8 cellular contexts compared by ENCODE assay signal in genomic region chr6:136550045-136550329, GRCh38. TPM values are rescaled to one million over a fixed set of nuclear protein-coding genes. Genes with fewer than 3 reads are reported as not detected.
DNase-seq lines count a peak whose midpoint lies in the region; ATAC-seq, FAIRE-seq and TF ChIP-seq lines count a peak whose summit lies in the region.

No MANE protein-coding gene starts in this region.

- H3K4me1 ChIP-seq in ES-I3 (ENCODE audit: insufficient read depth, low read length) (no peaks in the 10 kb centered on the region; the same call in 1 of the 2 replicates), K562 (replicated peaks in 1 of 2; ENCODE audit: control insufficient read depth in 2 of 2, insufficient read depth in 2 of 2, low read length in 2 of 2) (peaks cover 13 to 17% of the 10 kb centered on the region in 2 experiments), kidney (ENCODE audit: control insufficient read depth in 1 of 2, insufficient read depth in 1 of 2, low read depth in 1 of 2, low read length in 2 of 2) (peaks cover 7 to 13% of the 10 kb centered on the region in 2 donors), stomach (peaks cover 11 to 39% (median 23%) of the 10 kb centered on the region in 4 donors)

- FAIRE-seq in K562 (lab: Jason Lieb, UNC) = no peak
- FAIRE-seq in kidney (lab: Jason Lieb, UNC) = no peak

- no peak for TF ChIP-seq CTCF in K562 (IDR thresholded peaks at IDR 0.05 in 2 of 3, conservative IDR thresholded peaks at IDR 0.05 in 1 of 3; ENCODE audit: insufficient read depth in 2 of 3, low read depth in 1 of 3, low read length in 3 of 3)
- no peak for TF ChIP-seq CTCF in kidney (IDR thresholded peaks at IDR 0.05; ENCODE audit: borderline replicate concordance, extremely low read depth, insufficient read depth)
- TF ChIP-seq CTCF in stomach (IDR thresholded peaks at IDR 0.05) = no peak

- POLR2A ChIA-PET in K562 (lab: Yijun Ruan, JAX) = interaction anchor here (1.0 to 1.2 kb wide), 3 partner anchors 10 to 260 kb away, joined by 4 to 5 read pairs (median 5); partner anchors contain the start of gene BCLAF1

- H3K9ac ChIP-seq in ES-I3 (ENCODE audit: low read depth, low read length) (peak overlapping the region; percentile 64), K562 (ENCODE audit: insufficient read depth in 1 of 2, low read depth in 2 of 2, low read length in 2 of 2) (peak overlapping the region; percentile 37 to 91; a peak in 3 of 4 replicates), kidney (ENCODE audit: low read length in 2 of 2) (peak overlapping the region; percentile 43 to 70)

- H2AFZ ChIP-seq in K562 (ENCODE audit: low read depth, low read length) = peak overlapping the region; percentile 93

- no TSS peak for BruUV-seq in K562 (replicated peaks; lab: Mats Ljungman, UMichigan)

- peaks cover 4% of the 10 kb centered on the region for H3K9me1 ChIP-seq in K562 (ENCODE audit: control insufficient read depth, insufficient read depth, low read length)

- H3K9me3 ChIP-seq in ES-I3 (ENCODE audit: control insufficient read depth, insufficient read depth, low read length) = no peaks in the 10 kb centered on the region
- H3K9me3 ChIP-seq in K562 (replicated peaks; ENCODE audit: control insufficient read depth, insufficient read depth, low read depth, low read length) = no peaks in the 10 kb centered on the region
- no peaks in the 10 kb centered on the region for H3K9me3 ChIP-seq in kidney (ENCODE audit: control insufficient read depth in 1 of 2, low read length in 2 of 2)
- no peaks in the 10 kb centered on the region for H3K9me3 ChIP-seq in stomach

- peak in 3 of 4 experiments; percentile 71 to 78 (median 73) for DNase-seq in K562 (ENCODE audit: extremely low read depth in 1 of 4, low spot score in 3 of 4)
- DNase-seq in kidney = no peak
- no peak for DNase-seq in stomach
- DNase-seq in ecto neural progenitor cell (ENCODE audit: low spot score) = no peak
- no peak for DNase-seq in SHP77 treated with DMSO at 0.1 percent for 48 hours (lab: John Stamatoyannopoulos, UW)

- TF ChIP-seq POLR2A in K562 (conservative IDR thresholded peaks at IDR 0.05) (no peak), stomach (IDR thresholded peaks at IDR 0.05) (no peak)

- H3K27ac ChIP-seq in K562 (ENCODE audit: extremely low read depth, low read depth, low read length) = peak overlapping the region; percentile 28; the same call in 1 of the 3 replicates
- peak overlapping the region; percentile 60 to 70 for H3K27ac ChIP-seq in kidney (ENCODE audit: low read depth in 2 of 2, low read length in 2 of 2)
- H3K27ac ChIP-seq in stomach = peak overlapping the region; percentile 83 to 96 (median 88)

- in situ Hi-C loops in K562 (cut with MboI) = no loop called here

- 0 out of 2 replicates have a peak, but pooled peaks cover 5% of the 10 kb centered on the region for H4K20me1 ChIP-seq in K562 (replicated peaks; ENCODE audit: control insufficient read depth, insufficient read depth, low read length)

- CTCF ChIA-PET in K562 (lab: Yijun Ruan, JAX; ENCODE audit: low intra/inter-chr PET ratio) = interaction anchor here (1.3 to 1.7 kb wide), 2 partner anchors 208 to 243 kb away, joined by 4 to 6 read pairs; no protein-coding TSS in a partner anchor

- no peaks in the 10 kb centered on the region for H3K79me2 ChIP-seq in K562 (ENCODE audit: control insufficient read depth, insufficient read depth, low read length)

- peak overlapping the region; percentile 77 for H3K4me2 ChIP-seq in K562 (ENCODE audit: insufficient read depth, low read length)

- TF ChIP-seq EP300 in K562 (IDR thresholded peaks at IDR 0.05; ENCODE audit: low read length) (no peak), stomach (IDR thresholded peaks at IDR 0.05) (no peak)

- H3K36me3 ChIP-seq in ES-I3 (ENCODE audit: insufficient read depth, low read length) (no peaks in the 10 kb centered on the region), K562 (ENCODE audit: control insufficient read depth, insufficient read depth, low read length) (no peaks in the 10 kb centered on the region), kidney (ENCODE audit: control insufficient read depth in 1 of 2, insufficient read depth in 2 of 2, low read length in 2 of 2) (no peaks in the 10 kb centered on the region), stomach (peaks cover 0 to 9% (median 0%) of the 10 kb centered on the region in 4 donors)

- H3K4me3 ChIP-seq in K562 (peak overlapping the region; percentile 64), kidney (ENCODE audit: low read length in 2 of 2) (peak overlapping the region; percentile 52 to 68), stomach (peak overlapping the region; percentile 73 to 80 (median 79))

- 3% methylated on average over 14 of the region's 46 CpGs for WGBS in K562 (ENCODE audit: insufficient coverage, low coverage, missing lambda C conversion rate)
- WGBS in stomach, 5 donors = 0 to 1% (median 0%) methylated on average over 9 to 46 of the region's 46 CpGs; no CpG with 5 or more reads in 1 of the 5 donors

- ATAC-seq in GM19463 (IDR thresholded peaks at IDR 0.05; ENCODE audit: unreplicated experiment) (peak; percentile 58), HG03457 (IDR thresholded peaks at IDR 0.05; ENCODE audit: unreplicated experiment) (peak; percentile 41), K562 (peak; percentile 83)

- peaks cover 7 to 8% of the 10 kb centered on the region in 2 experiments; a peak in 3 of 5 replicates for H3K27me3 ChIP-seq in K562 (ENCODE audit: control insufficient read depth in 2 of 2, insufficient read depth in 2 of 2, low read length in 2 of 2)
- H3K27me3 ChIP-seq in stomach = peaks cover 0 to 23% (median 10%) of the 10 kb centered on the region in 3 donors

- intact Hi-C loops in K562 (cut with micrococcal nuclease) = loop anchor here (1.0 to 10.0 kb wide), 2 partner anchors 208 to 375 kb away; partner anchors contain the start of gene SLC35D3
- intact Hi-C loops in kidney (cut with DNase I) = no loop called here
- intact Hi-C loops in stomach (cut with DNase I; ENCODE audit: low total_unique reads) = no loop called here

- no peak for TF ChIP-seq RAD21 in K562 (CRISPR knock-in tag; conservative IDR thresholded peaks at IDR 0.05 in 1 of 2, IDR thresholded peaks at IDR 0.05 in 1 of 2)

TF ChIP-seq in K562, 482 proteins besides CTCF, POLR2A, EP300 and RAD21 (continues in another document):
- no peak for TF ChIP-seq LARP7 (IDR thresholded peaks at IDR 0.05)
- TF ChIP-seq ZFP36 (IDR thresholded peaks at IDR 0.05; ENCODE audit: low read depth, low read length, partially characterized antibody) = no peak
- TF ChIP-seq, protein P1, sequence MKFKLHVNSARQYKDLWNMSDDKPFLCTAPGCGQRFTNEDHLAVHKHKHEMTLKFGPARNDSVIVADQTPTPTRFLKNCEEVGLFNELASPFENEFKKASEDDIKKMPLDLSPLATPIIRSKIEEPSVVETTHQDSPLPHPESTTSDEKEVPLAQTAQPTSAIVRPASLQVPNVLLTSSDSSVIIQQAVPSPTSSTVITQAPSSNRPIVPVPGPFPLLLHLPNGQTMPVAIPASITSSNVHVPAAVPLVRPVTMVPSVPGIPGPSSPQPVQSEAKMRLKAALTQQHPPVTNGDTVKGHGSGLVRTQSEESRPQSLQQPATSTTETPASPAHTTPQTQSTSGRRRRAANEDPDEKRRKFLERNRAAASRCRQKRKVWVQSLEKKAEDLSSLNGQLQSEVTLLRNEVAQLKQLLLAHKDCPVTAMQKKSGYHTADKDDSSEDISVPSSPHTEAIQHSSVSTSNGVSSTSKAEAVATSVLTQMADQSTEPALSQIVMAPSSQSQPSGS (CRISPR knock-in tag; IDR thresholded peaks at IDR 0.05) = no peak
- 0 out of 4 replicates have a peak, but pooled peaks of 1 of the 2 experiments have one; percentile 53 for TF ChIP-seq UBTF (IDR thresholded peaks at IDR 0.05; ENCODE audit: borderline replicate concordance in 1 of 2, low read depth in 2 of 2, low read length in 2 of 2)
- TF ChIP-seq HSF4 (CRISPR knock-in tag; IDR thresholded peaks at IDR 0.05; ENCODE audit: borderline replicate concordance) = no peak

RNA-seq across cellular contexts. Expression of gene MAP7, which starts 0.2 kb away (rescaled TPM):
- 0.67 and 1.5 TPM in 2 replicates for total RNA-seq in K562 (2011; cell fraction: chromatin; rRNA removed; ENCODE audit: low replicate concordance)
- total RNA-seq in K562 (2011; cell fraction: nucleolus; rRNA removed) = 0.50 and 0.53 TPM in 2 replicates
- total RNA-seq in K562 (2011; cell fraction: nucleoplasm; rRNA removed) = 0.88 and 0.99 TPM in 2 replicates
- total RNA-seq in K562 (2014; rRNA removed) = 6.6 and 7.5 TPM in 2 replicates
- total RNA-seq in K562 (2014; rRNA removed; fragmentation: Illumina TruSeq; extraction: Trizol) = 3.9 and 4.2 TPM in 2 replicates
- 7.6 and 7.7 TPM in 2 replicates for total RNA-seq in K562 (2015; rRNA removed; fragmentation: Illumina TruSeq; extraction: Trizol)
- total RNA-seq in K562 (2021) = 6.1 and 7.4 TPM in 2 replicates
- 1.0 and 1.3 TPM in 2 replicates for polyA plus RNA-seq in K562 (2011; rRNA removed)
- 0.59 and 0.78 TPM in 2 replicates for polyA plus RNA-seq in K562 (2011; cell fraction: cytosol; rRNA removed)
- polyA plus RNA-seq in K562 (2011; cell fraction: nucleus; rRNA removed) = 0.93 and 1.6 TPM in 2 replicates
- 9.3 and 9.7 TPM in 2 replicates for polyA plus RNA-seq in K562 (2012)
- 6.7 and 6.9 TPM in 2 replicates for polyA plus RNA-seq in K562 (2014; fragmentation: Illumina TruSeq; extraction: Trizol)
- polyA plus RNA-seq in K562 (2014; fragmentation: Nextera tagmentation; extraction: Ambion mirVana) = 1 to 10 TPM in 1 of 2 experiments, under 1 TPM in 1; 0.76 to 1.1 TPM
- 3.9 and 4.4 TPM in 2 replicates for polyA plus RNA-seq in K562 (2014; rRNA removed)
- 0.78 and 1.2 TPM in 2 replicates for polyA minus RNA-seq in K562 (2011; rRNA and poly(A)+ RNA removed)
- 1.5 and 1.6 TPM in 2 replicates for polyA minus RNA-seq in K562 (2011; cell fraction: cytosol; rRNA and poly(A)+ RNA removed)
- 0.67 TPM in 2 replicates for polyA minus RNA-seq in K562 (2011; cell fraction: nucleus; rRNA and poly(A)+ RNA removed)
- total RNA-seq in kidney = 40.0 TPM
- polyA plus RNA-seq in kidney (ENCODE audit: insufficient read depth, low read depth, low replicate concordance) = 16.0 TPM
- 10 to 100 TPM in 3 of 5 donors, 1 to 10 TPM in 2; 2.3 to 28.3 (median 14.5) TPM for total RNA-seq in stomach
- polyA plus RNA-seq in stomach = 10 to 100 TPM in 1 of 3 donors, 1 to 10 TPM in 2; 7.6 to 11.6 (median 7.8) TPM

Comparison
In these comparisons a context has a peak if more than half of its experiments do, and no peak if none do; other contexts are left out.
1. DNase-seq: peak in K562 (3 of 4); none in kidney (single experiment), stomach (single experiment), ecto neural progenitor cell (single experiment) and SHP77 treated with DMSO at 0.1 percent for 48 hours (single experiment).
2. H3K27ac ChIP-seq: peak in every context shown above with its lines; median percentile 88 in stomach; 65 in kidney; 28 in K562.
3. Peak in every context shown above with its lines, with median percentiles within 50 percentile points of each other: H3K9ac ChIP-seq, ATAC-seq and H3K4me3 ChIP-seq.